ENCODE assay signal across 2 cellular contexts in the genomic region with DNA sequence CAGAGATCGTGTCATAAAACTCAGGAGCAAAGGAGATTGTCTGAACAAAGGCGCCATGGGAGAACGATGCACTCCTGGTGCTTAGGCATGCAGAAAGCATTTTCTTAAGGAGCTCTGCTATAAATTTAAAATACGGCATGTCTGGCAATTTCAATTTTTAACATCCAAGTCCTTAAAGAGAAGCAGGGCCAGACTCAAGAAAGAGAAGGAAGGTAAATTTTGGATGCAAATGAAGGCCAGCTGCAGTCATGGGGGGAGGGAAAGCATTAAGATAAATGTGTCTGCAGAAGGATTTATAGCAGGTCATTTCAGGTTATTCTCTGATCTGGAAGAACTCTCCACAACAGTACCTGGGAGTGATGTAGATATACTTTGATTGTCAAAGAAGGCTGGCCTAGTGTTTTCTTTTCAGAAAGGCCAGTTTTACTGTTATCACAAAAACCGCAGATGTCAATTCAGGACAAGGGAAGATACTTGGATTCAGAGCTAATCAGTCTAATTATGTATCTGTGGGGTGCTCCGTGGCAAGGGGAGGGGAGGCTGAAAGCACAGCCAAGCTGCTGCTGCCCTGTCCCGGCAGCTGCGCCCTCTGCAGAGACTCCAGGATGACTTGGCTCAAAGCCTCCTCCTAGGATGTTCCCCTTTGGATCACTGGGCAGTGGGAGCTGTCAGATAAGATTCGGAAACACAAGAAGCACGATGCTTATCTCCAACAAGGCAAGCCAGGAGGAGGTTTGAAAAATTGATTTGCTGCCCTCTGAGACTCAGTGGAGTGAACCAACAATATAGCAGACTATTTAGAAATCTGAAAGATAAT.
TF ChIP-seq lines count a peak whose summit lies in the region.

No MANE protein-coding gene starts in this region.

TF ChIP-seq in SK-N-SH, 30 proteins besides CTCF, POLR2A, EP300 and RAD21 (continued from another document):
- no peak for TF ChIP-seq RXRA (IDR thresholded peaks at IDR 0.05; ENCODE audit: borderline replicate concordance, low read depth)
- TF ChIP-seq, protein P1, sequence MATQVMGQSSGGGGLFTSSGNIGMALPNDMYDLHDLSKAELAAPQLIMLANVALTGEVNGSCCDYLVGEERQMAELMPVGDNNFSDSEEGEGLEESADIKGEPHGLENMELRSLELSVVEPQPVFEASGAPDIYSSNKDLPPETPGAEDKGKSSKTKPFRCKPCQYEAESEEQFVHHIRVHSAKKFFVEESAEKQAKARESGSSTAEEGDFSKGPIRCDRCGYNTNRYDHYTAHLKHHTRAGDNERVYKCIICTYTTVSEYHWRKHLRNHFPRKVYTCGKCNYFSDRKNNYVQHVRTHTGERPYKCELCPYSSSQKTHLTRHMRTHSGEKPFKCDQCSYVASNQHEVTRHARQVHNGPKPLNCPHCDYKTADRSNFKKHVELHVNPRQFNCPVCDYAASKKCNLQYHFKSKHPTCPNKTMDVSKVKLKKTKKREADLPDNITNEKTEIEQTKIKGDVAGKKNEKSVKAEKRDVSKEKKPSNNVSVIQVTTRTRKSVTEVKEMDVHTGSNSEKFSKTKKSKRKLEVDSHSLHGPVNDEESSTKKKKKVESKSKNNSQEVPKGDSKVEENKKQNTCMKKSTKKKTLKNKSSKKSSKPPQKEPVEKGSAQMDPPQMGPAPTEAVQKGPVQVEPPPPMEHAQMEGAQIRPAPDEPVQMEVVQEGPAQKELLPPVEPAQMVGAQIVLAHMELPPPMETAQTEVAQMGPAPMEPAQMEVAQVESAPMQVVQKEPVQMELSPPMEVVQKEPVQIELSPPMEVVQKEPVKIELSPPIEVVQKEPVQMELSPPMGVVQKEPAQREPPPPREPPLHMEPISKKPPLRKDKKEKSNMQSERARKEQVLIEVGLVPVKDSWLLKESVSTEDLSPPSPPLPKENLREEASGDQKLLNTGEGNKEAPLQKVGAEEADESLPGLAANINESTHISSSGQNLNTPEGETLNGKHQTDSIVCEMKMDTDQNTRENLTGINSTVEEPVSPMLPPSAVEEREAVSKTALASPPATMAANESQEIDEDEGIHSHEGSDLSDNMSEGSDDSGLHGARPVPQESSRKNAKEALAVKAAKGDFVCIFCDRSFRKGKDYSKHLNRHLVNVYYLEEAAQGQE (IDR thresholded peaks at IDR 0.05; ENCODE audit: low read depth, low read length): no peak
- no peak for TF ChIP-seq TCF12 (IDR thresholded peaks at IDR 0.05)

TF ChIP-seq in SK-N-SH treated with all-trans-retinoic acid at 6 μM for 48 hours, 23 proteins besides CTCF, POLR2A, EP300 and RAD21:
- TF ChIP-seq, protein P2, sequence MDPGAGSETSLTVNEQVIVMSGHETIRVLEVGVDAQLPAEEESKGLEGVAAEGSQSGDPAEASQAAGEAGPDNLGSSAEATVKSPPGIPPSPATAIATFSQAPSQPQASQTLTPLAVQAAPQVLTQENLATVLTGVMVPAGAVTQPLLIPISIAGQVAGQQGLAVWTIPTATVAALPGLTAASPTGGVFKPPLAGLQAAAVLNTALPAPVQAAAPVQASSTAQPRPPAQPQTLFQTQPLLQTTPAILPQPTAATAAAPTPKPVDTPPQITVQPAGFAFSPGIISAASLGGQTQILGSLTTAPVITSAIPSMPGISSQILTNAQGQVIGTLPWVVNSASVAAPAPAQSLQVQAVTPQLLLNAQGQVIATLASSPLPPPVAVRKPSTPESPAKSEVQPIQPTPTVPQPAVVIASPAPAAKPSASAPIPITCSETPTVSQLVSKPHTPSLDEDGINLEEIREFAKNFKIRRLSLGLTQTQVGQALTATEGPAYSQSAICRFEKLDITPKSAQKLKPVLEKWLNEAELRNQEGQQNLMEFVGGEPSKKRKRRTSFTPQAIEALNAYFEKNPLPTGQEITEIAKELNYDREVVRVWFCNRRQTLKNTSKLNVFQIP (CRISPR knock-in tag; IDR thresholded peaks at IDR 0.05; ENCODE audit: borderline replicate concordance, low read depth): no peak
- TF ChIP-seq, protein P3, sequence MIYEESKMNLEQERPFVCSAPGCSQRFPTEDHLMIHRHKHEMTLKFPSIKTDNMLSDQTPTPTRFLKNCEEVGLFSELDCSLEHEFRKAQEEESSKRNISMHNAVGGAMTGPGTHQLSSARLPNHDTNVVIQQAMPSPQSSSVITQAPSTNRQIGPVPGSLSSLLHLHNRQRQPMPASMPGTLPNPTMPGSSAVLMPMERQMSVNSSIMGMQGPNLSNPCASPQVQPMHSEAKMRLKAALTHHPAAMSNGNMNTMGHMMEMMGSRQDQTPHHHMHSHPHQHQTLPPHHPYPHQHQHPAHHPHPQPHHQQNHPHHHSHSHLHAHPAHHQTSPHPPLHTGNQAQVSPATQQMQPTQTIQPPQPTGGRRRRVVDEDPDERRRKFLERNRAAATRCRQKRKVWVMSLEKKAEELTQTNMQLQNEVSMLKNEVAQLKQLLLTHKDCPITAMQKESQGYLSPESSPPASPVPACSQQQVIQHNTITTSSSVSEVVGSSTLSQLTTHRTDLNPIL (CRISPR knock-in tag; IDR thresholded peaks at IDR 0.05; ENCODE audit: low read depth): no peak
- TF ChIP-seq ZFP30 (CRISPR knock-in tag; IDR thresholded peaks at IDR 0.05) (no peak), TOX (CRISPR knock-in tag; IDR thresholded peaks at IDR 0.05; ENCODE audit: borderline replicate concordance) (no peak), OSR1 (CRISPR knock-in tag; IDR thresholded peaks at IDR 0.05) (no peak), CSDC2 (CRISPR knock-in tag; IDR thresholded peaks at IDR 0.05) (no peak), BACH2 (CRISPR knock-in tag; IDR thresholded peaks at IDR 0.05; ENCODE audit: borderline replicate concordance) (no peak), RARB (CRISPR knock-in tag; IDR thresholded peaks at IDR 0.05) (no peak), TCF4 (CRISPR knock-in tag; IDR thresholded peaks at IDR 0.05; ENCODE audit: borderline replicate concordance) (no peak), ZFP3 (CRISPR knock-in tag; IDR thresholded peaks at IDR 0.05) (no peak), ZC3H10 (CRISPR knock-in tag; IDR thresholded peaks at IDR 0.05) (no peak), ESRRG (CRISPR knock-in tag; IDR thresholded peaks at IDR 0.05) (no peak), ZNF565 (CRISPR knock-in tag; conservative IDR thresholded peaks at IDR 0.05; ENCODE audit: low read depth) (no peak), SNAI2 (CRISPR knock-in tag; IDR thresholded peaks at IDR 0.05) (no peak), ISL1 (CRISPR knock-in tag; IDR thresholded peaks at IDR 0.05) (no peak), ZNF70 (CRISPR knock-in tag; IDR thresholded peaks at IDR 0.05) (no peak)
- TF ChIP-seq, protein P4, sequence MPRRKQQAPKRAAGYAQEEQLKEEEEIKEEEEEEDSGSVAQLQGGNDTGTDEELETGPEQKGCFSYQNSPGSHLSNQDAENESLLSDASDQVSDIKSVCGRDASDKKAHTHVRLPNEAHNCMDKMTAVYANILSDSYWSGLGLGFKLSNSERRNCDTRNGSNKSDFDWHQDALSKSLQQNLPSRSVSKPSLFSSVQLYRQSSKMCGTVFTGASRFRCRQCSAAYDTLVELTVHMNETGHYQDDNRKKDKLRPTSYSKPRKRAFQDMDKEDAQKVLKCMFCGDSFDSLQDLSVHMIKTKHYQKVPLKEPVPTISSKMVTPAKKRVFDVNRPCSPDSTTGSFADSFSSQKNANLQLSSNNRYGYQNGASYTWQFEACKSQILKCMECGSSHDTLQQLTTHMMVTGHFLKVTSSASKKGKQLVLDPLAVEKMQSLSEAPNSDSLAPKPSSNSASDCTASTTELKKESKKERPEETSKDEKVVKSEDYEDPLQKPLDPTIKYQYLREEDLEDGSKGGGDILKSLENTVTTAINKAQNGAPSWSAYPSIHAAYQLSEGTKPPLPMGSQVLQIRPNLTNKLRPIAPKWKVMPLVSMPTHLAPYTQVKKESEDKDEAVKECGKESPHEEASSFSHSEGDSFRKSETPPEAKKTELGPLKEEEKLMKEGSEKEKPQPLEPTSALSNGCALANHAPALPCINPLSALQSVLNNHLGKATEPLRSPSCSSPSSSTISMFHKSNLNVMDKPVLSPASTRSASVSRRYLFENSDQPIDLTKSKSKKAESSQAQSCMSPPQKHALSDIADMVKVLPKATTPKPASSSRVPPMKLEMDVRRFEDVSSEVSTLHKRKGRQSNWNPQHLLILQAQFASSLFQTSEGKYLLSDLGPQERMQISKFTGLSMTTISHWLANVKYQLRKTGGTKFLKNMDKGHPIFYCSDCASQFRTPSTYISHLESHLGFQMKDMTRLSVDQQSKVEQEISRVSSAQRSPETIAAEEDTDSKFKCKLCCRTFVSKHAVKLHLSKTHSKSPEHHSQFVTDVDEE (CRISPR knock-in tag; IDR thresholded peaks at IDR 0.05): no peak
- TF ChIP-seq, protein P5, sequence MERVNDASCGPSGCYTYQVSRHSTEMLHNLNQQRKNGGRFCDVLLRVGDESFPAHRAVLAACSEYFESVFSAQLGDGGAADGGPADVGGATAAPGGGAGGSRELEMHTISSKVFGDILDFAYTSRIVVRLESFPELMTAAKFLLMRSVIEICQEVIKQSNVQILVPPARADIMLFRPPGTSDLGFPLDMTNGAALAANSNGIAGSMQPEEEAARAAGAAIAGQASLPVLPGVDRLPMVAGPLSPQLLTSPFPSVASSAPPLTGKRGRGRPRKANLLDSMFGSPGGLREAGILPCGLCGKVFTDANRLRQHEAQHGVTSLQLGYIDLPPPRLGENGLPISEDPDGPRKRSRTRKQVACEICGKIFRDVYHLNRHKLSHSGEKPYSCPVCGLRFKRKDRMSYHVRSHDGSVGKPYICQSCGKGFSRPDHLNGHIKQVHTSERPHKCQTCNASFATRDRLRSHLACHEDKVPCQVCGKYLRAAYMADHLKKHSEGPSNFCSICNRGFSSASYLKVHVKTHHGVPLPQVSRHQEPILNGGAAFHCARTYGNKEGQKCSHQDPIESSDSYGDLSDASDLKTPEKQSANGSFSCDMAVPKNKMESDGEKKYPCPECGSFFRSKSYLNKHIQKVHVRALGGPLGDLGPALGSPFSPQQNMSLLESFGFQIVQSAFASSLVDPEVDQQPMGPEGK (CRISPR knock-in tag; IDR thresholded peaks at IDR 0.05; ENCODE audit: borderline replicate concordance): no peak
- TF ChIP-seq, protein P6, sequence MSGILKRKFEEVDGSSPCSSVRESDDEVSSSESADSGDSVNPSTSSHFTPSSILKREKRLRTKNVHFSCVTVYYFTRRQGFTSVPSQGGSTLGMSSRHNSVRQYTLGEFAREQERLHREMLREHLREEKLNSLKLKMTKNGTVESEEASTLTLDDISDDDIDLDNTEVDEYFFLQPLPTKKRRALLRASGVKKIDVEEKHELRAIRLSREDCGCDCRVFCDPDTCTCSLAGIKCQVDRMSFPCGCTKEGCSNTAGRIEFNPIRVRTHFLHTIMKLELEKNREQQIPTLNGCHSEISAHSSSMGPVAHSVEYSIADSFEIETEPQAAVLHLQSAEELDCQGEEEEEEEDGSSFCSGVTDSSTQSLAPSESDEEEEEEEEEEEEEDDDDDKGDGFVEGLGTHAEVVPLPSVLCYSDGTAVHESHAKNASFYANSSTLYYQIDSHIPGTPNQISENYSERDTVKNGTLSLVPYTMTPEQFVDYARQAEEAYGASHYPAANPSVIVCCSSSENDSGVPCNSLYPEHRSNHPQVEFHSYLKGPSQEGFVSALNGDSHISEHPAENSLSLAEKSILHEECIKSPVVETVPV (CRISPR knock-in tag; IDR thresholded peaks at IDR 0.05): no peak
